In genomic region chr15:67178569-67179210, GRCh38 we compare ENCODE assay signal across 1 cellular context.
TF ChIP-seq lines count a peak whose summit lies in the region.

No MANE protein-coding gene starts in this region.

TF ChIP-seq in K562, 482 proteins besides CTCF, POLR2A, EP300 and RAD21 (continued from another document and continues in another):
- no peak for TF ChIP-seq CBX5 (IDR thresholded peaks at IDR 0.05; ENCODE audit: borderline replicate concordance, low read depth)
- TF ChIP-seq KAT2B (IDR thresholded peaks at IDR 0.05; ENCODE audit: low read depth, low read length) = no peak
- peak; percentile 47; the same call in 1 of the 2 replicates for TF ChIP-seq MTA2 (IDR thresholded peaks at IDR 0.05; ENCODE audit: low read depth)
- TF ChIP-seq, protein P1, sequence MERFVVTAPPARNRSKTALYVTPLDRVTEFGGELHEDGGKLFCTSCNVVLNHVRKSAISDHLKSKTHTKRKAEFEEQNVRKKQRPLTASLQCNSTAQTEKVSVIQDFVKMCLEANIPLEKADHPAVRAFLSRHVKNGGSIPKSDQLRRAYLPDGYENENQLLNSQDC (CRISPR knock-in tag; IDR thresholded peaks at IDR 0.05) = no peak
- no peak for TF ChIP-seq CSDE1 (IDR thresholded peaks at IDR 0.05)
- peak; percentile 78; the same call in 1 of the 2 replicates for TF ChIP-seq ZEB2 (IDR thresholded peaks at IDR 0.05)
- TF ChIP-seq BCL6 (CRISPR knock-in tag; IDR thresholded peaks at IDR 0.05) = no peak
- TF ChIP-seq ZNF280B (CRISPR knock-in tag; IDR thresholded peaks at IDR 0.05) = no peak
- TF ChIP-seq ZBTB12 (CRISPR knock-in tag; IDR thresholded peaks at IDR 0.05) = 0 out of 2 replicates have a peak, but pooled peaks have one; percentile 6
- no peak for TF ChIP-seq GABPA (tag; conservative IDR thresholded peaks at IDR 0.05; ENCODE audit: low read depth)
- no peak for TF ChIP-seq TAF7 (tag; IDR thresholded peaks at IDR 0.05)
- TF ChIP-seq CC2D1A (IDR thresholded peaks at IDR 0.05) = no peak
- peak; percentile 26; the same call in 1 of the 2 replicates for TF ChIP-seq POLR2AphosphoS5 (IDR thresholded peaks at IDR 0.05; ENCODE audit: control insufficient read depth, insufficient read depth, low read depth, low read length)
- no peak for TF ChIP-seq FIP1L1 (IDR thresholded peaks at IDR 0.05; ENCODE audit: low read depth, low read length, poor library complexity, severe bottlenecking)
- no peak for TF ChIP-seq ZKSCAN8 (CRISPR knock-in tag; IDR thresholded peaks at IDR 0.05)
- no peak for TF ChIP-seq MIER1 (IDR thresholded peaks at IDR 0.05; ENCODE audit: low read depth)
- peak; percentile 31; the same call in 1 of the 2 replicates for TF ChIP-seq KLF16 (IDR thresholded peaks at IDR 0.05)
- peak; percentile 83; the same call in 1 of the 2 replicates for TF ChIP-seq TEAD4 (IDR thresholded peaks at IDR 0.05; ENCODE audit: low read length)
- no peak for TF ChIP-seq TEAD4 (CRISPR knock-in tag; IDR thresholded peaks at IDR 0.05; ENCODE audit: borderline replicate concordance)
- TF ChIP-seq FUS (optimal IDR thresholded peaks at IDR 0.05; ENCODE audit: low read depth, low read length) = no peak
- no peak for TF ChIP-seq SAFB (IDR thresholded peaks at IDR 0.05; ENCODE audit: borderline replicate concordance, low read depth, low read length)
- no peak for TF ChIP-seq NR2C2 (CRISPR knock-in tag; IDR thresholded peaks at IDR 0.05)
- TF ChIP-seq NR2C2 (tag; IDR thresholded peaks at IDR 0.05) = peak; percentile 41; the same call in 1 of the 2 replicates
- no peak for TF ChIP-seq RUNX1 (IDR thresholded peaks at IDR 0.05; ENCODE audit: low read depth)
- no peak for TF ChIP-seq KAT7 (CRISPR knock-in tag; IDR thresholded peaks at IDR 0.05; ENCODE audit: borderline replicate concordance)
- TF ChIP-seq ZNF589 (CRISPR knock-in tag; IDR thresholded peaks at IDR 0.05; ENCODE audit: low read depth) = peak; percentile 83; the same call in 1 of the 2 replicates
- no peak for TF ChIP-seq TSHZ1 (CRISPR knock-in tag; IDR thresholded peaks at IDR 0.05)
- TF ChIP-seq RBM25 (IDR thresholded peaks at IDR 0.05; ENCODE audit: low read depth, low read length, severe bottlenecking) = no peak
- no peak for TF ChIP-seq NR4A1 (CRISPR knock-in tag; IDR thresholded peaks at IDR 0.05)
- TF ChIP-seq NR4A1 (tag; IDR thresholded peaks at IDR 0.05) = no peak
- no peak for TF ChIP-seq BRF1 (IDR thresholded peaks at IDR 0.05; ENCODE audit: borderline replicate concordance, extremely low read depth, insufficient read length)
- no peak for TF ChIP-seq ZBTB17 (CRISPR knock-in tag; IDR thresholded peaks at IDR 0.05)
- no peak for TF ChIP-seq MCM2 (IDR thresholded peaks at IDR 0.05; ENCODE audit: low read depth)
- no peak for TF ChIP-seq CCNT2 (IDR thresholded peaks at IDR 0.05; ENCODE audit: borderline replicate concordance, extremely low read depth, insufficient read length, low read depth, low read length)
- TF ChIP-seq ZNF217 (CRISPR knock-in tag; IDR thresholded peaks at IDR 0.05) = no peak
- TF ChIP-seq NCOA4 (IDR thresholded peaks at IDR 0.05; ENCODE audit: partially characterized antibody) = no peak
- TF ChIP-seq, protein P2, sequence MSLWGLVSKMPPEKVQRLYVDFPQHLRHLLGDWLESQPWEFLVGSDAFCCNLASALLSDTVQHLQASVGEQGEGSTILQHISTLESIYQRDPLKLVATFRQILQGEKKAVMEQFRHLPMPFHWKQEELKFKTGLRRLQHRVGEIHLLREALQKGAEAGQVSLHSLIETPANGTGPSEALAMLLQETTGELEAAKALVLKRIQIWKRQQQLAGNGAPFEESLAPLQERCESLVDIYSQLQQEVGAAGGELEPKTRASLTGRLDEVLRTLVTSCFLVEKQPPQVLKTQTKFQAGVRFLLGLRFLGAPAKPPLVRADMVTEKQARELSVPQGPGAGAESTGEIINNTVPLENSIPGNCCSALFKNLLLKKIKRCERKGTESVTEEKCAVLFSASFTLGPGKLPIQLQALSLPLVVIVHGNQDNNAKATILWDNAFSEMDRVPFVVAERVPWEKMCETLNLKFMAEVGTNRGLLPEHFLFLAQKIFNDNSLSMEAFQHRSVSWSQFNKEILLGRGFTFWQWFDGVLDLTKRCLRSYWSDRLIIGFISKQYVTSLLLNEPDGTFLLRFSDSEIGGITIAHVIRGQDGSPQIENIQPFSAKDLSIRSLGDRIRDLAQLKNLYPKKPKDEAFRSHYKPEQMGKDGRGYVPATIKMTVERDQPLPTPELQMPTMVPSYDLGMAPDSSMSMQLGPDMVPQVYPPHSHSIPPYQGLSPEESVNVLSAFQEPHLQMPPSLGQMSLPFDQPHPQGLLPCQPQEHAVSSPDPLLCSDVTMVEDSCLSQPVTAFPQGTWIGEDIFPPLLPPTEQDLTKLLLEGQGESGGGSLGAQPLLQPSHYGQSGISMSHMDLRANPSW (CRISPR knock-in tag; IDR thresholded peaks at IDR 0.05) = no peak
- peak; percentile 62; the same call in 1 of the 2 replicates for TF ChIP-seq MTA1 (IDR thresholded peaks at IDR 0.05; ENCODE audit: borderline replicate concordance)
- no peak for TF ChIP-seq ETV5 (CRISPR knock-in tag; IDR thresholded peaks at IDR 0.05; ENCODE audit: low read depth)
- TF ChIP-seq, protein P3, sequence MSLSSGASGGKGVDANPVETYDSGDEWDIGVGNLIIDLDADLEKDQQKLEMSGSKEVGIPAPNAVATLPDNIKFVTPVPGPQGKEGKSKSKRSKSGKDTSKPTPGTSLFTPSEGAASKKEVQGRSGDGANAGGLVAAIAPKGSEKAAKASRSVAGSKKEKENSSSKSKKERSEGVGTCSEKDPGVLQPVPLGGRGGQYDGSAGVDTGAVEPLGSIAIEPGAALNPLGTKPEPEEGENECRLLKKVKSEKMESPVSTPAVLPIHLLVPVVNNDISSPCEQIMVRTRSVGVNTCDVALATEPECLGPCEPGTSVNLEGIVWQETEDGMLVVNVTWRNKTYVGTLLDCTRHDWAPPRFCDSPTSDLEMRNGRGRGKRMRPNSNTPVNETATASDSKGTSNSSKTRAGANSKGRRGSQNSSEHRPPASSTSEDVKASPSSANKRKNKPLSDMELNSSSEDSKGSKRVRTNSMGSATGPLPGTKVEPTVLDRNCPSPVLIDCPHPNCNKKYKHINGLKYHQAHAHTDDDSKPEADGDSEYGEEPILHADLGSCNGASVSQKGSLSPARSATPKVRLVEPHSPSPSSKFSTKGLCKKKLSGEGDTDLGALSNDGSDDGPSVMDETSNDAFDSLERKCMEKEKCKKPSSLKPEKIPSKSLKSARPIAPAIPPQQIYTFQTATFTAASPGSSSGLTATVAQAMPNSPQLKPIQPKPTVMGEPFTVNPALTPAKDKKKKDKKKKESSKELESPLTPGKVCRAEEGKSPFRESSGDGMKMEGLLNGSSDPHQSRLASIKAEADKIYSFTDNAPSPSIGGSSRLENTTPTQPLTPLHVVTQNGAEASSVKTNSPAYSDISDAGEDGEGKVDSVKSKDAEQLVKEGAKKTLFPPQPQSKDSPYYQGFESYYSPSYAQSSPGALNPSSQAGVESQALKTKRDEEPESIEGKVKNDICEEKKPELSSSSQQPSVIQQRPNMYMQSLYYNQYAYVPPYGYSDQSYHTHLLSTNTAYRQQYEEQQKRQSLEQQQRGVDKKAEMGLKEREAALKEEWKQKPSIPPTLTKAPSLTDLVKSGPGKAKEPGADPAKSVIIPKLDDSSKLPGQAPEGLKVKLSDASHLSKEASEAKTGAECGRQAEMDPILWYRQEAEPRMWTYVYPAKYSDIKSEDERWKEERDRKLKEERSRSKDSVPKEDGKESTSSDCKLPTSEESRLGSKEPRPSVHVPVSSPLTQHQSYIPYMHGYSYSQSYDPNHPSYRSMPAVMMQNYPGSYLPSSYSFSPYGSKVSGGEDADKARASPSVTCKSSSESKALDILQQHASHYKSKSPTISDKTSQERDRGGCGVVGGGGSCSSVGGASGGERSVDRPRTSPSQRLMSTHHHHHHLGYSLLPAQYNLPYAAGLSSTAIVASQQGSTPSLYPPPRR (CRISPR knock-in tag; IDR thresholded peaks at IDR 0.05; ENCODE audit: borderline replicate concordance) = no peak
- TF ChIP-seq RBM22 (IDR thresholded peaks at IDR 0.05; ENCODE audit: low read depth, low read length, poor library complexity, severe bottlenecking) = no peak
- TF ChIP-seq ZKSCAN3 (CRISPR knock-in tag; IDR thresholded peaks at IDR 0.05) = no peak
- no peak for TF ChIP-seq HDAC6 (IDR thresholded peaks at IDR 0.05; ENCODE audit: low read depth, low read length)
- no peak for TF ChIP-seq MXD1 (CRISPR knock-in tag; IDR thresholded peaks at IDR 0.05; ENCODE audit: borderline replicate concordance, poor library complexity, severe bottlenecking)
- no peak for TF ChIP-seq ZNF174 (CRISPR knock-in tag; IDR thresholded peaks at IDR 0.05)
- TF ChIP-seq TRIM25 (IDR thresholded peaks at IDR 0.05; ENCODE audit: borderline replicate concordance) = no peak
- TF ChIP-seq YBX1 (IDR thresholded peaks at IDR 0.05) = no peak
- TF ChIP-seq PML (IDR thresholded peaks at IDR 0.05; ENCODE audit: low read length) = peak; percentile 54; the same call in 1 of the 2 replicates
- peak in 1 of 2 experiments; percentile 81; a peak in 2 of 4 replicates for TF ChIP-seq ARNT (IDR thresholded peaks at IDR 0.05)
- no peak for TF ChIP-seq ZNF764 (CRISPR knock-in tag; IDR thresholded peaks at IDR 0.05; ENCODE audit: low read depth)
- TF ChIP-seq KAT8 (IDR thresholded peaks at IDR 0.05; ENCODE audit: low read depth) = no peak
- no peak for TF ChIP-seq ZNF431 (CRISPR knock-in tag; IDR thresholded peaks at IDR 0.05)
- TF ChIP-seq NR2F6 (CRISPR knock-in tag; IDR thresholded peaks at IDR 0.05) = no peak
- no peak for TF ChIP-seq GABPB2 (CRISPR knock-in tag; conservative IDR thresholded peaks at IDR 0.05)
- no peak for TF ChIP-seq ZNF133 (CRISPR knock-in tag; IDR thresholded peaks at IDR 0.05)
- TF ChIP-seq CEBPG (CRISPR knock-in tag; IDR thresholded peaks at IDR 0.05) = peak; percentile 79
- no peak; a peak in 1 of 4 replicates for TF ChIP-seq CEBPG (tag; conservative IDR thresholded peaks at IDR 0.05 in 1 of 2, IDR thresholded peaks at IDR 0.05 in 1 of 2)
- TF ChIP-seq THRAP3 (IDR thresholded peaks at IDR 0.05; ENCODE audit: borderline replicate concordance) = no peak
- TF ChIP-seq GTF2F1 (IDR thresholded peaks at IDR 0.05; ENCODE audit: low read depth, low read length) = no peak
